8 cellular contexts compared by ENCODE assay signal in genomic region chr15:30990451-30991300, GRCh38. TPM values are rescaled to one million over a fixed set of nuclear protein-coding genes. Genes with fewer than 3 reads are reported as not detected.
A peak's percentile ranks its signal among the peaks of the same experiment; 100 is the strongest.
DNase-seq lines count a peak whose midpoint lies in the region; ATAC-seq, FAIRE-seq and TF ChIP-seq lines count a peak whose summit lies in the region.

No MANE protein-coding gene starts in this region.

- H3K9me3 ChIP-seq in BLaER1 (no peaks in the 10 kb centered on the region), PC-9 (ENCODE audit: insufficient read depth, low read depth) (no peaks in the 10 kb centered on the region), mononuclear cell (ENCODE audit: low read depth, low read length) (no peaks in the 10 kb centered on the region)

- POLR2A ChIA-PET in PC-9 (lab: Charles Lee; ENCODE audit: unreplicated experiment): interaction anchor here (0.7 kb wide), 2 partner anchors 53 to 208 kb away, joined by 3 to 11 read pairs; no protein-coding TSS in a partner anchor

- FAIRE-seq in D721Med (lab: Jason Lieb, UNC): no peak

- H3K4me3 Mint-ChIP-seq in dendritic cell treated with granulocyte-macrophage colony-stimulating factor and Interleukin-4, amounts not matched to agents 40 ng/mL and 50 ng/mL, for 4 days: peak overlapping the region; percentile 99

- no peak for TF ChIP-seq CTCF in PC-9 (conservative IDR thresholded peaks at IDR 0.05)
- TF ChIP-seq CTCF in D721Med (IDR thresholded peaks at IDR 0.05; ENCODE audit: insufficient read depth, missing control alignments): no peak

- DNase-seq in PC-9 (no peak), D721Med (ENCODE audit: insufficient read length, low spot score) (no peak)
- DNase-seq in NK-92 treated with Interleukin-12 subunit alpha and Interleukin-12 subunit beta, amount 100 ng/mL, for 24 hours (lab: John Stamatoyannopoulos, UW): no peak

- peak overlapping the region; percentile 97 for H2AFZ ChIP-seq in PC-9

- no peaks in the 10 kb centered on the region for H3K9me3 Mint-ChIP-seq in dendritic cell treated with granulocyte-macrophage colony-stimulating factor and Interleukin-4, amounts not matched to agents 40 ng/mL and 50 ng/mL, for 4 days

- H3K9me2 ChIP-seq in PC-9 (ENCODE audit: insufficient read depth): no peaks in the 10 kb centered on the region

- peak overlapping the region; percentile 99 for H3K27ac Mint-ChIP-seq in dendritic cell treated with granulocyte-macrophage colony-stimulating factor and Interleukin-4, amounts not matched to agents 40 ng/mL and 50 ng/mL, for 4 days

- ATAC-seq in GM21529 (IDR thresholded peaks at IDR 0.05; ENCODE audit: unreplicated experiment) (peak; percentile 10), GM19397 (IDR thresholded peaks at IDR 0.05; ENCODE audit: unreplicated experiment) (no peak)

- H3K4me2 ChIP-seq in BLaER1: peak overlapping the region; percentile 93
- peak overlapping the region; percentile 91 for H3K4me2 ChIP-seq in PC-9

- CTCF ChIA-PET in PC-9 (lab: Charles Lee): no interaction called here

- no peaks in the 10 kb centered on the region for H3K79me2 ChIP-seq in PC-9 (ENCODE audit: low read depth)

- H3K4me1 Mint-ChIP-seq in dendritic cell treated with granulocyte-macrophage colony-stimulating factor and Interleukin-4, amounts not matched to agents 40 ng/mL and 50 ng/mL, for 4 days (ENCODE audit: low read depth): peaks cover 30% of the 10 kb centered on the region

- H3K27ac ChIP-seq in BLaER1 (peak overlapping the region; percentile 98), PC-9 (no peak overlapping the region)

- intact Hi-C loops in PC-9 (cut with micrococcal nuclease; ENCODE audit: unreplicated experiment): loop anchor here (2.0 to 5.0 kb wide), 2 partner anchors 88 to 337 kb away; partner anchors contain the start of genes FAN1 and KLF13
- intact Hi-C loops in dendritic cell treated with granulocyte-macrophage colony-stimulating factor and Interleukin-4, amounts not matched to agents 40 ng/mL and 50 ng/mL, for 4 days (cut with micrococcal nuclease): loop anchor here (5.0 kb wide), 2 partner anchors 33 to 92 kb away; no protein-coding TSS in a partner anchor

- peaks cover 53% of the 10 kb centered on the region for H3K36me3 Mint-ChIP-seq in dendritic cell treated with granulocyte-macrophage colony-stimulating factor and Interleukin-4, amounts not matched to agents 40 ng/mL and 50 ng/mL, for 4 days (ENCODE audit: low read depth)

- H3K27me3 ChIP-seq in BLaER1 (no peaks in the 10 kb centered on the region), PC-9 (ENCODE audit: insufficient read depth, low read depth) (no peaks in the 10 kb centered on the region), mononuclear cell (ENCODE audit: insufficient read depth, low read length) (no peaks in the 10 kb centered on the region)

- H3F3A ChIP-seq in PC-9 (ENCODE audit: insufficient read depth, low read depth): 0 out of 2 replicates have a peak, but pooled peaks cover 6% of the 10 kb centered on the region

- H3K4me1 ChIP-seq in BLaER1 (peaks cover 42% of the 10 kb centered on the region), PC-9 (replicated peaks; ENCODE audit: insufficient read depth) (peaks cover 5% of the 10 kb centered on the region; the same call in 1 of the 2 replicates), mononuclear cell (ENCODE audit: insufficient read depth, low read length) (peaks cover 37% of the 10 kb centered on the region)

- peak overlapping the region; percentile 95 for H3K9ac ChIP-seq in BLaER1

- H3K36me3 ChIP-seq in BLaER1: peaks cover 16% of the 10 kb centered on the region
- H3K36me3 ChIP-seq in PC-9 (ENCODE audit: low read depth): no peaks in the 10 kb centered on the region

- H3K27me3 Mint-ChIP-seq in dendritic cell treated with granulocyte-macrophage colony-stimulating factor and Interleukin-4, amounts not matched to agents 40 ng/mL and 50 ng/mL, for 4 days: peaks cover 1% of the 10 kb centered on the region

- H4K20me1 ChIP-seq in BLaER1: peaks cover 40% of the 10 kb centered on the region
- no peaks in the 10 kb centered on the region for H4K20me1 ChIP-seq in PC-9 (ENCODE audit: insufficient read depth)

- TSS peak; percentile 37 for BruUV-seq in PC-9 (replicated peaks; lab: Mats Ljungman, UMichigan)

- peak overlapping the region; percentile 91 for H3K4me3 ChIP-seq in BLaER1
- peak overlapping the region; percentile 80 for H3K4me3 ChIP-seq in PC-9
- peak overlapping the region; percentile 93 for H3K4me3 ChIP-seq in mononuclear cell (ENCODE audit: low read length)

RNA-seq across cellular contexts. Expression of gene MTMR10, which starts 0.8 kb away (rescaled TPM):
- 4.4 and 6.2 TPM in 2 replicates for total RNA-seq in PC-9 (2021)
- total RNA-seq in mononuclear cell: 79.0 TPM

Comparison
In these comparisons a context has a peak if more than half of its experiments do, and no peak if none do; other contexts are left out.
1. RNA of gene MTMR10, which starts 0.8 kb away (total RNA-seq): 79.0 TPM in mononuclear cell (single experiment); 4.4 to 6.2 TPM in PC-9; every median in the first group is over 10 times any median in the second.
2. Peak in every context shown above with its lines, with median percentiles within 50 percentile points of each other: H3K4me3 ChIP-seq.